In the genomic region with DNA sequence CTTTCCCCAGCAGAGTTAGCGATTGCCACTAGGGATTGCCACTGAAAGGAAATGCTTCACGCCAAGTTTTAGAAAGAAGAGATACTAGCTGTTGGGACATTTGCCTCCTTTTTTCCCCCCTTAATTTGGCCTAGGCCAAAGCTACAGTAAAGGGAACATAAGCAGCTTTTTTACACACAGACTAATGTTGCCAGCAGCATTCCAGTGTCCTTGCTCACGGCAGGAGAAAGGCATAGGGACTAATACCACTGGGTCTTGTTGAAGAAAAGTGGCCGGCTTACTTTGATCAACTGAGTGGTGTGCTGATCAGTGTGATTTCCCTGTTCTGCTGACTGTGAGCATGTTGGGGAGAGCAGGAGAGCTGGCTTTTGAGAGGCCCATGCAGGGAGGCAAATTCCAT, we compare ENCODE assay signal across 10 cellular contexts.
A peak's percentile ranks its signal among the peaks of the same experiment; 100 is the strongest.
DNase-seq lines count a peak whose midpoint lies in the region; ATAC-seq, FAIRE-seq and TF ChIP-seq lines count a peak whose summit lies in the region.
"Had no signal": no experiment of that assay in that cellular context is flagged by ENCODE, and none has a peak within 500 bp of the region (broad histone marks: within the 10 kb centered on the region; RNA-seq: fewer than 3 reads in every experiment).

No MANE protein-coding gene starts in this region.

- 66 to 69% methylated on average over 4 of the region's 4 CpGs for WGBS in pancreas, 2 donors

- no peaks in the 10 kb centered on the region for H3K9me3 ChIP-seq in SJSA1 (replicated peaks)
- H3K9me3 ChIP-seq in pancreas, result no peaks in the 10 kb centered on the region
- H3K9me3 ChIP-seq in BE2C, result no peaks in the 10 kb centered on the region

- H3K27ac ChIP-seq in SJSA1 (no peak overlapping the region), pancreas (no peak overlapping the region)

- TF ChIP-seq CTCF in glutamatergic neuron (IDR thresholded peaks at IDR 0.05; ENCODE audit: partially characterized antibody, unreplicated experiment) (no peak), pancreas (IDR thresholded peaks at IDR 0.05) (no peak), BE2C (IDR thresholded peaks at IDR 0.05; ENCODE audit: low read depth, low read length) (no peak)

- peak; percentile 87 for DNase-seq in EL
- DNase-seq in SJSA1 (ENCODE audit: low read depth in 1 of 2, low spot score in 2 of 2), result peak; percentile 22 to 51
- DNase-seq in glutamatergic neuron, result peak; percentile 16
- peak in 2 of 6 donors; percentile 7 to 14 for DNase-seq in pancreas
- no peak for DNase-seq in BE2C
- DNase-seq in activated CD8-positive, alpha-beta memory T cell treated with anti-CD3 and anti-CD28 coated beads for 24 hours, result no peak
- DNase-seq: midbrain had no signal

- H3K36me3 Mint-ChIP-seq in glutamatergic neuron (ENCODE audit: unreplicated experiment), result no peaks in the 10 kb centered on the region

- H3K27me3 ChIP-seq in SJSA1 (replicated peaks) (no peaks in the 10 kb centered on the region), pancreas (no peaks in the 10 kb centered on the region), BE2C (no peaks in the 10 kb centered on the region)

- H3K4me3 ChIP-seq in SJSA1, result no peak overlapping the region
- H3K4me3 ChIP-seq in pancreas, result no peak overlapping the region
- H3K4me3 ChIP-seq in BE2C (ENCODE audit: low read depth, low read length), result no peak overlapping the region

- H3K9me3 Mint-ChIP-seq in glutamatergic neuron (ENCODE audit: unreplicated experiment), result no peaks in the 10 kb centered on the region

- no peak for FAIRE-seq in pancreas (lab: Jason Lieb, UNC)

- peak overlapping the region; percentile 43 for H3K4me3 Mint-ChIP-seq in glutamatergic neuron (ENCODE audit: unreplicated experiment)
- H3K4me3 Mint-ChIP-seq: activated T-helper 17 cell treated with anti-CD3 and anti-CD28 coated beads, Interleukin-2, amount 50 U/mL, for 72 hours had no signal

- peaks cover 12% of the 10 kb centered on the region; the same call in 1 of the 2 replicates for H3K4me1 ChIP-seq in SJSA1 (replicated peaks)
- H3K4me1 ChIP-seq in pancreas, result no peaks in the 10 kb centered on the region
- H3K4me1 ChIP-seq in BE2C, result no peaks in the 10 kb centered on the region; the same call in 1 of the 2 replicates

- H3K4me1 Mint-ChIP-seq in glutamatergic neuron (ENCODE audit: low read depth, unreplicated experiment), result peaks cover 33% of the 10 kb centered on the region

- H3K27me3 Mint-ChIP-seq in glutamatergic neuron (ENCODE audit: unreplicated experiment), result no peaks in the 10 kb centered on the region
- H3K27me3 Mint-ChIP-seq: activated T-helper 17 cell treated with anti-CD3 and anti-CD28 coated beads, Interleukin-2, amount 50 U/mL, for 72 hours had no signal

- intact Hi-C loops in pancreas (cut with DNase I), result no loop called here

- no peaks in the 10 kb centered on the region for H3K36me3 ChIP-seq in SJSA1
- H3K36me3 ChIP-seq in pancreas, result no peaks in the 10 kb centered on the region
- H3K36me3 ChIP-seq in BE2C, result no peaks in the 10 kb centered on the region

- H3K27ac Mint-ChIP-seq in glutamatergic neuron (ENCODE audit: unreplicated experiment), result peak overlapping the region; percentile 84
- H3K27ac Mint-ChIP-seq: activated T-helper 17 cell treated with anti-CD3 and anti-CD28 coated beads, Interleukin-2, amount 50 U/mL, for 72 hours had no signal

- ATAC-seq in pancreas, result peak; percentile 38 to 68 (median 62)
- no peak for ATAC-seq in GM19467 (IDR thresholded peaks at IDR 0.05; ENCODE audit: unreplicated experiment)
- no peak for ATAC-seq in HG03354 (IDR thresholded peaks at IDR 0.05; ENCODE audit: poor library complexity, severe bottlenecking, unreplicated experiment)
- ATAC-seq: activated T-helper 17 cell treated with anti-CD3 and anti-CD28 coated beads, Interleukin-2, amount 50 U/mL, for 72 hours had no signal

Comparison
In these comparisons a context has a peak if more than half of its experiments do, and no peak if none do; other contexts are left out.
1. DNase-seq: peak in EL (single experiment), SJSA1 (2 of 2) and glutamatergic neuron (single experiment); none in BE2C (single experiment) and activated CD8-positive, alpha-beta memory T cell treated with anti-CD3 and anti-CD28 coated beads for 24 hours (single experiment).
2. ATAC-seq: peak in pancreas (4 of 4); none in GM19467 (single experiment) and HG03354 (single experiment).